In the genomic region with DNA sequence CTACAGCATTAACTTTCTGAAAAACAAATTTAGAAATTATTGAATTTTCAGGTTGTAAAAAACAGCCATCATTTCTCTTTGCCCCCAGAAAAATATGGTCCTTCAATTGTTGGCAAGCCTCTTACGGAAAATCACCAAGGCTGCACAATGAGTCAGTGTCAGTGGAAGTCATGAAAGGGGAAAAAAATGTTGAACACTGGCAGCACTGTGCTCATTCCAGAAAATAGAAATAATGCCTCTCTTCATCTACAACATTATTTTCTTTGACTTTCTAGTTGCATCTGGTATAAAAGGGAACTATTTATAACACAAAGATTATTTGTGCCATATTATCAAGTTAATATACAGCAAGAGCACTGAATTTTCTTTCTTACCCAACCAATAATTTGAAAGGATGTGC, we compare ENCODE assay signal across 1 cellular context.
TF ChIP-seq lines count a peak whose summit lies in the region.

No MANE protein-coding gene starts in this region.

TF ChIP-seq in SK-N-SH treated with all-trans-retinoic acid at 6 μM for 48 hours, 23 proteins besides CTCF, POLR2A, EP300 and RAD21 (continued from another document):
- TF ChIP-seq, protein P1, sequence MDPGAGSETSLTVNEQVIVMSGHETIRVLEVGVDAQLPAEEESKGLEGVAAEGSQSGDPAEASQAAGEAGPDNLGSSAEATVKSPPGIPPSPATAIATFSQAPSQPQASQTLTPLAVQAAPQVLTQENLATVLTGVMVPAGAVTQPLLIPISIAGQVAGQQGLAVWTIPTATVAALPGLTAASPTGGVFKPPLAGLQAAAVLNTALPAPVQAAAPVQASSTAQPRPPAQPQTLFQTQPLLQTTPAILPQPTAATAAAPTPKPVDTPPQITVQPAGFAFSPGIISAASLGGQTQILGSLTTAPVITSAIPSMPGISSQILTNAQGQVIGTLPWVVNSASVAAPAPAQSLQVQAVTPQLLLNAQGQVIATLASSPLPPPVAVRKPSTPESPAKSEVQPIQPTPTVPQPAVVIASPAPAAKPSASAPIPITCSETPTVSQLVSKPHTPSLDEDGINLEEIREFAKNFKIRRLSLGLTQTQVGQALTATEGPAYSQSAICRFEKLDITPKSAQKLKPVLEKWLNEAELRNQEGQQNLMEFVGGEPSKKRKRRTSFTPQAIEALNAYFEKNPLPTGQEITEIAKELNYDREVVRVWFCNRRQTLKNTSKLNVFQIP (CRISPR knock-in tag; IDR thresholded peaks at IDR 0.05; ENCODE audit: borderline replicate concordance, low read depth): no peak
- no peak for TF ChIP-seq ARNTL (CRISPR knock-in tag; IDR thresholded peaks at IDR 0.05; ENCODE audit: borderline replicate concordance, low read depth)
